ENCODE assay signal across 32 cellular contexts in the genomic region with DNA sequence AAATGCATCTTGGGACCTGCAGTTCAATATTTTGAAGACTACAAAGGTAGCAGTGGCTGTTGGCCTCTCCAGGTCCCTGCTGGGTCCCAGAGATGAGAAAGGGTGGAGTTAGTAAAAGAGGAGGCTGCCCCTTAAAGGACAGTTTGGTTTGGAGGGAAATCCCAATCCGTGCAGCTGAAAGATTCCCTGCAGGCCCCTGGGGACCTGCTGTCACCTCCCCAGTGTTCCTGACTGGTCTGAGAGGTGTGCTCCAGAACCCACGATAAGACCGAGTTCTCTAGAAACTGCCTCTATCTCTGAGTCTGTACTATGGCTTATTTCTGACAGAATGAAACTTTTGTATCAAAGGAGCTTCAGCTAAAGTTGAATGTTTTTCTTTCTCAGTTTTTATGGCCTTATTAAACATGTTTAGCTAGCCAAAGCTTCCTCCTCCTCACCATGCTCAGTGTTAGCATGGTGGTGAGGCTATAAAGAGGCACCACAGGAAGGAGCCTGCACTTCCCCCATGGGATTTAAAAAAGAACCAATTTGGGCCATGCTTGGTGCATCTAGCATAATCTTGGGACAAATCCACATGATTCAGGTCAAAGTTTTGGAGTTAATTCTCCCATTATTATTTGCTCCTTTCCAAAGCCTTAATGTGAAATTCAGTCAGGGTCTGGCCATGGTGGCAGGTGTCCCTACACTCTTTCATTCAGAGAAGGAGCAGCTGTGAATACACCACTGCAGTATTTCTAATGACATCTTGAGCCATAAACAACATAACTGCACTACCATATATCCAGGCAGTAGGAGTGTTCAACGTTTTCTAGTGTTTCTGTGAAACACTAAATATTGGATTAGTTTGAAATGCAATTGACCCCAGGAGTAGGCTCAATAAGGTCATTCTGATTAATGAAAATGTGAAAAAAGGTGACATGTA.
DNase-seq lines count a peak whose midpoint lies in the region; ATAC-seq, FAIRE-seq and TF ChIP-seq lines count a peak whose summit lies in the region.
"Had no signal": no experiment of that assay in that cellular context is flagged by ENCODE, and none has a peak within 500 bp of the region (broad histone marks: within the 10 kb centered on the region; RNA-seq: fewer than 3 reads in every experiment).

No MANE protein-coding gene starts in this region.

- peaks cover 2% of the 10 kb centered on the region for H3K36me3 Mint-ChIP-seq in activated CD8-positive, alpha-beta memory T cell treated with anti-CD3 and anti-CD28 coated beads, Interleukin-2, amount 10 ng/mL, durations not matched to agents 7 days and 5 days

- POLR2A ChIA-PET in GM12878 (lab: Charles Lee): no interaction called here

- in situ Hi-C loops in GM12878 (cut with MboI): no loop called here

- TF ChIP-seq RAD21 in GM12878 (IDR thresholded peaks at IDR 0.05; ENCODE audit: insufficient read depth, low read depth, low read length): no peak

- H3K4me1 ChIP-seq in GM12878 (ENCODE audit: control insufficient read depth, insufficient read depth, low read length): no peaks in the 10 kb centered on the region
- H3K4me1 ChIP-seq: heart right ventricle, upper lobe of right lung had no signal

- no peak for TF ChIP-seq EP300 in GM12878 (IDR thresholded peaks at IDR 0.05; ENCODE audit: borderline replicate concordance in 1 of 2, control insufficient read depth in 1 of 2, low read depth in 2 of 2, low read length in 2 of 2)

- no peaks in the 10 kb centered on the region for H3K9me3 ChIP-seq in GM12878 (replicated peaks; ENCODE audit: control insufficient read depth, insufficient read depth, low read length)
- H3K9me3 ChIP-seq: heart right ventricle, upper lobe of right lung had no signal

- H3K27me3 Mint-ChIP-seq in activated CD8-positive, alpha-beta memory T cell treated with anti-CD3 and anti-CD28 coated beads, Interleukin-2, amount 10 ng/mL, durations not matched to agents 7 days and 5 days: no peaks in the 10 kb centered on the region
- H3K27me3 Mint-ChIP-seq: naive thymus-derived CD4-positive, alpha-beta T cell had no signal

- H3K27me3 ChIP-seq in GM12878 (replicated peaks in 1 of 2; ENCODE audit: control insufficient read depth in 2 of 2, insufficient read depth in 2 of 2, low read length in 1 of 2): no peaks in the 10 kb centered on the region
- H3K27me3 ChIP-seq: heart right ventricle, upper lobe of right lung had no signal

- H4K20me1 ChIP-seq in GM12878 (ENCODE audit: control insufficient read depth, insufficient read depth): no peaks in the 10 kb centered on the region

- FAIRE-seq in GM12878 (lab: Jason Lieb, UNC): peak; percentile 31
- FAIRE-seq: keratinocyte had no signal

- no peak overlapping the region for H3K4me2 ChIP-seq in GM12878 (ENCODE audit: control insufficient read depth, insufficient read depth)
- H3K4me2 ChIP-seq: KMS-11 had no signal

- H2AFZ ChIP-seq in GM12878 (ENCODE audit: control insufficient read depth, low read depth, low read length): no peak overlapping the region

- TF ChIP-seq CTCF in GM12878 (IDR thresholded peaks at IDR 0.05 in 2 of 3, conservative IDR thresholded peaks at IDR 0.05 in 1 of 3; ENCODE audit: control insufficient read depth in 2 of 3, extremely low read depth in 1 of 3, insufficient read depth in 1 of 3, low read depth in 3 of 3, low read length in 3 of 3): no peak

- H3K9me3 Mint-ChIP-seq in activated CD8-positive, alpha-beta memory T cell treated with anti-CD3 and anti-CD28 coated beads, Interleukin-2, amount 10 ng/mL, durations not matched to agents 7 days and 5 days (ENCODE audit: low read depth): no peaks in the 10 kb centered on the region
- H3K9me3 Mint-ChIP-seq: activated T-helper 1 cell treated with anti-CD3 and anti-CD28 coated beads, Interleukin-12 subunit alpha, Interleukin-12 subunit beta, Interleukin-2, Interleukin-4 antibody, amounts not matched to agents 30 ng/mL and 10 ng/mL and 1 ng/mL, durations not matched to agents 14 hours and 24 hours and 36 hours; CD8-positive, alpha-beta T cell; stimulated activated effector memory CD8-positive, alpha-beta T cell treated with anti-CD3 and anti-CD28 coated beads, Interleukin-12 subunit alpha, Interleukin-12 subunit beta, amount 100 ng/mL, for 72 hours had no signal

- peak; percentile 15 for DNase-seq in activated CD8-positive, alpha-beta memory T cell treated with anti-CD3 and anti-CD28 coated beads, Interleukin-2, amount 10 ng/mL, durations not matched to agents 7 days and 5 days
- DNase-seq in activated CD8-positive, alpha-beta memory T cell treated with anti-CD3 and anti-CD28 coated beads, Interleukin-2, amount 50 U/mL, for 4 hours: no peak
- DNase-seq in GM12878 (ENCODE audit: low read depth, low spot score): no peak
- DNase-seq in myocyte (ENCODE audit: low read depth): peak; percentile 31
- DNase-seq in cerebellum (ENCODE audit: low spot score): no peak
- no peak for DNase-seq in CD1c-positive myeloid dendritic cell (ENCODE audit: extremely low spot score)
- DNase-seq: activated CD4-positive, alpha-beta T cell treated with anti-CD3 and anti-CD28 coated beads, Interleukin-2, amount 50 U/mL, for 48 hours; activated naive CD4-positive, alpha-beta T cell treated with Interleukin-2 at 50 U/mL for 16 hours; CD8-positive, alpha-beta T cell; central memory CD4-positive, alpha-beta T cell; dermis blood vessel endothelial cell; DMS 273 treated with DMSO at 0.1 percent for 48 hours; EL; foreskin melanocyte; H7; heart right ventricle; MM.1S; NCI-H1436; NCI-H226; NCI-H774; nucleus accumbens; RPMI8226; stimulated activated CD4-positive, alpha-beta T cell treated with anti-CD3 and anti-CD28 coated beads, Interleukin-15, amount 100 ng/mL, for 24 hours; T-helper 1 cell; upper lobe of right lung had no signal

- intact Hi-C loops in GM12878 (cut with micrococcal nuclease; ENCODE audit: unreplicated experiment): no loop called here

- no peaks in the 10 kb centered on the region for H3K79me2 ChIP-seq in GM12878 (ENCODE audit: control insufficient read depth, insufficient read depth, low read length)

- H3K27ac Mint-ChIP-seq in activated CD8-positive, alpha-beta memory T cell treated with anti-CD3 and anti-CD28 coated beads, Interleukin-2, amount 10 ng/mL, durations not matched to agents 7 days and 5 days: no peak overlapping the region
- H3K27ac Mint-ChIP-seq: activated T-helper 1 cell treated with anti-CD3 and anti-CD28 coated beads, Interleukin-12 subunit alpha, Interleukin-12 subunit beta, Interleukin-2, Interleukin-4 antibody, amounts not matched to agents 30 ng/mL and 10 ng/mL and 1 ng/mL, durations not matched to agents 14 hours and 24 hours and 36 hours; CD8-positive, alpha-beta T cell; stimulated activated effector memory CD8-positive, alpha-beta T cell treated with anti-CD3 and anti-CD28 coated beads, Interleukin-12 subunit alpha, Interleukin-12 subunit beta, amount 100 ng/mL, for 72 hours had no signal

- peaks cover 5% of the 10 kb centered on the region for H3K4me1 Mint-ChIP-seq in activated CD8-positive, alpha-beta memory T cell treated with anti-CD3 and anti-CD28 coated beads, Interleukin-2, amount 10 ng/mL, durations not matched to agents 7 days and 5 days

- ATAC-seq in activated CD8-positive, alpha-beta memory T cell treated with anti-CD3 and anti-CD28 coated beads, Interleukin-2, amount 10 ng/mL, durations not matched to agents 7 days and 5 days: no peak
- ATAC-seq in GM12878 (peak; percentile 53), HG02884 (IDR thresholded peaks at IDR 0.05; ENCODE audit: unreplicated experiment) (no peak)
- ATAC-seq in activated CD4-positive, CD25-positive, alpha-beta regulatory T cell treated with anti-CD3 and anti-CD28 coated beads, Interleukin-2, amount 50 U/mL, for 24 hours: no peak
- ATAC-seq: CD8-positive, alpha-beta T cell; heart right ventricle; naive thymus-derived CD4-positive, alpha-beta T cell; upper lobe of right lung had no signal

- SMC1A ChIA-PET in GM12878 (lab: Charles Lee; ENCODE audit: uncharacterized antibody, unreplicated experiment): interaction anchor here (0.6 kb wide), 1 partner anchor 29 kb away, joined by 4 read pairs; no protein-coding TSS in a partner anchor

- CTCF ChIA-PET in activated CD8-positive, alpha-beta memory T cell treated with anti-CD3 and anti-CD28 coated beads, Interleukin-2, amount 10 ng/mL, durations not matched to agents 7 days and 5 days (lab: Charles Lee): no interaction called here
- CTCF ChIA-PET in GM12878 (lab: Yijun Ruan, JAX): no interaction called here

- RAD21 ChIA-PET in GM12878 (lab: Charles Lee; ENCODE audit: unreplicated experiment): interaction anchor here (0.7 to 1.8 kb wide), 2 partner anchors 78 to 79 kb away, joined by 3 read pairs; no protein-coding TSS in a partner anchor

- WGBS in GM12878 (ENCODE audit: insufficient coverage, insufficient replicate concordance, low lambda C conversion rate, missing lambda C conversion rate): 46% methylated on average over 4 of the region's 4 CpGs

- TF ChIP-seq POLR2A in GM12878 (IDR thresholded peaks at IDR 0.05; ENCODE audit: low read depth, low read length): no peak

- no peak overlapping the region for H3K27ac ChIP-seq in GM12878 (ENCODE audit: control insufficient read depth, insufficient read depth)
- H3K27ac ChIP-seq: heart right ventricle, KMS-11, upper lobe of right lung had no signal

- H3K9ac ChIP-seq in GM12878 (ENCODE audit: control insufficient read depth, insufficient read depth, low read length): no peak overlapping the region
- H3K9ac ChIP-seq: KMS-11 had no signal

- peaks cover 2 to 8% of the 10 kb centered on the region in 2 experiments; a peak in 2 of 4 replicates for H3K36me3 ChIP-seq in GM12878 (ENCODE audit: control insufficient read depth in 2 of 2, insufficient read depth in 2 of 2, low read length in 1 of 2)

- BruUV-seq in GM12878 (replicated peaks; lab: Mats Ljungman, UMichigan): TSS peak; percentile 19

- no peak overlapping the region for H3K4me3 Mint-ChIP-seq in activated CD8-positive, alpha-beta memory T cell treated with anti-CD3 and anti-CD28 coated beads, Interleukin-2, amount 10 ng/mL, durations not matched to agents 7 days and 5 days
- H3K4me3 Mint-ChIP-seq: activated T-helper 1 cell treated with anti-CD3 and anti-CD28 coated beads, Interleukin-12 subunit alpha, Interleukin-12 subunit beta, Interleukin-2, Interleukin-4 antibody, amounts not matched to agents 30 ng/mL and 10 ng/mL and 1 ng/mL, durations not matched to agents 14 hours and 24 hours and 36 hours; CD8-positive, alpha-beta T cell; naive thymus-derived CD4-positive, alpha-beta T cell; stimulated activated effector memory CD8-positive, alpha-beta T cell treated with anti-CD3 and anti-CD28 coated beads, Interleukin-12 subunit alpha, Interleukin-12 subunit beta, amount 100 ng/mL, for 72 hours had no signal

- no peak overlapping the region for H3K4me3 ChIP-seq in GM12878
- H3K4me3 ChIP-seq: heart right ventricle, upper lobe of right lung had no signal

TF ChIP-seq in GM12878, 131 proteins besides CTCF, POLR2A, EP300 and RAD21:
- no peak for TF ChIP-seq MYB (IDR thresholded peaks at IDR 0.05; ENCODE audit: borderline replicate concordance, low read depth, low read length)
- TF ChIP-seq MEF2B (IDR thresholded peaks at IDR 0.05; ENCODE audit: partially characterized antibody, poor library complexity, severe bottlenecking): peak; percentile 54
TF ChIP-seq in GM12878: peak in this region for 1.

Comparison
In these comparisons a context has a peak if more than half of its experiments do, and no peak if none do; other contexts are left out.
1. DNase-seq: peak in activated CD8-positive, alpha-beta memory T cell treated with anti-CD3 and anti-CD28 coated beads, Interleukin-2, amount 10 ng/mL, durations not matched to agents 7 days and 5 days (single experiment) and myocyte (single experiment); none in activated CD8-positive, alpha-beta memory T cell treated with anti-CD3 and anti-CD28 coated beads, Interleukin-2, amount 50 U/mL, for 4 hours (single experiment), GM12878 (single experiment), cerebellum (single experiment) and CD1c-positive myeloid dendritic cell (single experiment).